Comparison of ENCODE assay signal across 25 cellular contexts in the genomic region with DNA sequence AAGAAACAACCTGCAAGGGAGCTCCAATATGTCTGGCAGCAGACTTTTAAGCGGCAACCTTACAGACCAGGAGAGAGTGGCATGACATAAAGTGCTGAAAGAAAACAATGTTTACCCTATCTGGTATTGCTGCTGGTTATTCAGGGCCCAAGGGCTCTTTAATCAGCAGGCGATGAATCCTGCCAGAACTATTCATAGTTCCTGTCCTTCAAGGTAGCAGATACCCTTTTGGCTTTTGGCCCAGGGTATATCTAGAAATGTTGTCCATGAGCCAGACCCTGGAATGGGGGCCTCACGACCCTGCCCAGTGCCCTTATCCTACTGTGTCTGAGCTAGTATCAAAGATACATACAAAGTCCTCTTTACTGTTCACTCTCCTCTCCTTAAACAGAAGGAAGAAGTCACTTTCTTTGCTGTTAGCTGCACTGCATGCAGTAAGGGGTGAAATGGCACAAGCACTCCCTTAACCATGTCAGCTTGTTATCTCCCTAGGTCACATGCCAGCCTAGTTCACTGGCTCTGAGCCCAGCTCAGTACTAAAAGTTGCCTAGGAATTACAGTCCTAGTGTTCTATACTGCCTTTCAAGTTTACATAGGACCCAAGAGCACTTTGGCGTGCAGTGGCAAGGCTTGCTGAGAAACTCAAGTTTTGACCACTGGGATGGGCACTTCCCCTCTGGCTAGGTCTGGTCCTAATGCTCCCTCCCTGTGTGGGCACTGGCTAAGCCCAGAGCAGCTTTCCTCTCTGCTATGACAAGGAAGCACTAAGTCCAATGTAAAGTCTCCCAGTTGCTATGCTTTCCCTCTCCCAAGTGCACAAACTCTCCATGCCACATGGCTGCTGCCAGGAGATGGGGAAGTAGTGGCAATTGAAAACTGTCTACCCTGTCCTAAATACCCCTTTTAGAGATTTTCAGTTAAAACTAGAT.
DNase-seq lines count a peak whose midpoint lies in the region; ATAC-seq and TF ChIP-seq lines count a peak whose summit lies in the region.
"Had no signal": no experiment of that assay in that cellular context is flagged by ENCODE, and none has a peak within 500 bp of the region (broad histone marks: within the 10 kb centered on the region; RNA-seq: fewer than 3 reads in every experiment).

No MANE protein-coding gene starts in this region.

- H3K9ac ChIP-seq in SK-N-SH = no peak overlapping the region
- H3K9ac ChIP-seq: parathyroid adenoma had no signal

- H3K27me3 Mint-ChIP-seq in chondrocyte (ENCODE audit: low read depth) = peaks cover 3% of the 10 kb centered on the region
- H3K27me3 Mint-ChIP-seq: activated CD4-positive, alpha-beta memory T cell treated with anti-CD3 and anti-CD28 coated beads, Interleukin-2, amount 10 ng/mL, durations not matched to agents 7 days and 5 days; B cell; naive thymus-derived CD8-positive, alpha-beta T cell had no signal

- H3K9me2 ChIP-seq in SK-N-SH = no peaks in the 10 kb centered on the region

- no peak overlapping the region for H3K27ac ChIP-seq in SK-N-SH (ENCODE audit: low read depth in 2 of 2, low read length in 1 of 2)
- no peak overlapping the region for H3K27ac ChIP-seq in gastroesophageal sphincter
- H3K27ac ChIP-seq: 22Rv1, brain microvascular endothelial cell, HL-60, parathyroid adenoma had no signal

- H3K4me3 Mint-ChIP-seq in chondrocyte (ENCODE audit: unreplicated experiment) = no peak overlapping the region
- H3K4me3 Mint-ChIP-seq: activated CD4-positive, alpha-beta memory T cell treated with anti-CD3 and anti-CD28 coated beads, Interleukin-2, amount 10 ng/mL, durations not matched to agents 7 days and 5 days; activated T-cell treated with anti-CD3 and anti-CD28 coated beads, Interleukin-2, amount 50 U/mL, for 4 hours; B cell; naive thymus-derived CD8-positive, alpha-beta T cell had no signal

- no peak for TF ChIP-seq POLR2A in gastroesophageal sphincter (IDR thresholded peaks at IDR 0.05)

- H3K4me2 ChIP-seq in SK-N-SH = no peak overlapping the region

- H3F3A ChIP-seq in SK-N-SH (replicated peaks; ENCODE audit: insufficient read depth) = no peaks in the 10 kb centered on the region

- H3K4me1 ChIP-seq in SK-N-SH (ENCODE audit: control insufficient read depth in 1 of 2, insufficient read depth in 2 of 2, low read depth in 1 of 2, low read length in 1 of 2) = no peaks in the 10 kb centered on the region
- no peaks in the 10 kb centered on the region for H3K4me1 ChIP-seq in gastroesophageal sphincter
- H3K4me1 ChIP-seq: parathyroid adenoma had no signal

- TF ChIP-seq CTCF in SK-N-SH (IDR thresholded peaks at IDR 0.05) = no peak
- TF ChIP-seq CTCF in epithelial cell of esophagus (IDR thresholded peaks at IDR 0.05; ENCODE audit: insufficient read depth, low read depth, low read length, missing control alignments) = no peak
- TF ChIP-seq CTCF in chondrocyte (IDR thresholded peaks at IDR 0.05) = no peak
- no peak for TF ChIP-seq CTCF in gastroesophageal sphincter (IDR thresholded peaks at IDR 0.05)

- H3K9me3 ChIP-seq in SK-N-SH (no peaks in the 10 kb centered on the region), gastroesophageal sphincter (no peaks in the 10 kb centered on the region)

- H3K4me3 ChIP-seq in SK-N-SH (ENCODE audit: low read depth in 2 of 2, low read length in 1 of 2) (no peak overlapping the region), epithelial cell of esophagus (ENCODE audit: low read length) (no peak overlapping the region), gastroesophageal sphincter (no peak overlapping the region)

- no peak overlapping the region for H3K27ac Mint-ChIP-seq in chondrocyte (ENCODE audit: unreplicated experiment)
- H3K27ac Mint-ChIP-seq: activated CD4-positive, alpha-beta memory T cell treated with anti-CD3 and anti-CD28 coated beads, Interleukin-2, amount 10 ng/mL, durations not matched to agents 7 days and 5 days; activated naive CD4-positive, alpha-beta T cell treated with anti-CD3 and anti-CD28 coated beads, Interleukin-2, amount 50 U/mL, for 72 hours; B cell; naive thymus-derived CD8-positive, alpha-beta T cell had no signal

- DNase-seq in SK-N-SH = no peak
- peak; percentile 11 for DNase-seq in epithelial cell of esophagus (ENCODE audit: low read depth)
- DNase-seq in iris pigment epithelial cell (ENCODE audit: low read depth) = peak; percentile 11
- no peak for DNase-seq in activated CD4-positive, CD25-positive, alpha-beta regulatory T cell (lab: John Stamatoyannopoulos, UW)
- no peak for DNase-seq in chondrocyte (ENCODE audit: low spot score)
- DNase-seq: activated CD4-positive, alpha-beta memory T cell treated with anti-CD3 and anti-CD28 coated beads, Interleukin-2, amount 10 ng/mL, durations not matched to agents 7 days and 5 days; activated T-cell treated with anti-CD3 and anti-CD28 coated beads, Interleukin-2, amount 50 U/mL, for 4 hours; brain microvascular endothelial cell; effector CD4-positive, alpha-beta T cell; KBM-7; naive thymus-derived CD8-positive, alpha-beta T cell; NCI-H1092 treated with DMSO at 0.1 percent for 48 hours; NCI-H2081 treated with DMSO at 0.1 percent for 48 hours; NCI-H526 treated with DMSO at 0.1 percent for 48 hours; stimulated activated CD4-positive, alpha-beta T cell treated with anti-CD3 and anti-CD28 coated beads, Interleukin-4, amount 100 ng/mL, for 4 hours; stimulated activated CD8-positive, alpha-beta memory T cell treated with anti-CD3 and anti-CD28 coated beads, Interleukin-4, amount 100 ng/mL, for 48 hours had no signal

- H3K36me3 ChIP-seq in SK-N-SH (replicated peaks in 1 of 2; ENCODE audit: control insufficient read depth in 1 of 2, insufficient read depth in 2 of 2, low read length in 1 of 2) = no peaks in the 10 kb centered on the region
- H3K36me3 ChIP-seq in gastroesophageal sphincter = no peaks in the 10 kb centered on the region
- H3K36me3 ChIP-seq: brain microvascular endothelial cell had no signal

- POLR2A ChIA-PET in SK-N-SH (lab: Yijun Ruan, JAX) = no interaction called here

- no peaks in the 10 kb centered on the region for H3K4me1 Mint-ChIP-seq in chondrocyte (ENCODE audit: low read depth)
- H3K4me1 Mint-ChIP-seq: activated CD4-positive, alpha-beta memory T cell treated with anti-CD3 and anti-CD28 coated beads, Interleukin-2, amount 10 ng/mL, durations not matched to agents 7 days and 5 days; B cell; naive thymus-derived CD8-positive, alpha-beta T cell had no signal

- H3K36me3 Mint-ChIP-seq in chondrocyte (ENCODE audit: low read depth) = peaks cover 4% of the 10 kb centered on the region
- H3K36me3 Mint-ChIP-seq: activated naive CD4-positive, alpha-beta T cell treated with anti-CD3 and anti-CD28 coated beads, Interleukin-2, amount 50 U/mL, for 72 hours; naive thymus-derived CD8-positive, alpha-beta T cell had no signal

- no peaks in the 10 kb centered on the region for H4K20me1 ChIP-seq in SK-N-SH (ENCODE audit: insufficient read depth)

- H3K27me3 ChIP-seq in SK-N-SH (ENCODE audit: insufficient read depth) (no peaks in the 10 kb centered on the region), gastroesophageal sphincter (no peaks in the 10 kb centered on the region)
- H3K27me3 ChIP-seq: brain microvascular endothelial cell had no signal

- WGBS in SK-N-SH (ENCODE audit: low lambda C conversion rate) = 20% methylated on average over 3 of the region's 4 CpGs
- WGBS in gastroesophageal sphincter (ENCODE audit: low coverage in 1 of 2), 2 donors = 64 to 72% methylated on average over 3 of the region's 4 CpGs

- TF ChIP-seq EP300 in SK-N-SH (IDR thresholded peaks at IDR 0.05; ENCODE audit: borderline replicate concordance in 1 of 2, low read depth in 1 of 2, low read length in 1 of 2) = no peak
- TF ChIP-seq EP300 in gastroesophageal sphincter (IDR thresholded peaks at IDR 0.05) = no peak

- no peaks in the 10 kb centered on the region for H3K79me2 ChIP-seq in SK-N-SH (ENCODE audit: insufficient read depth)
- H3K79me2 ChIP-seq: parathyroid adenoma had no signal

- peak; percentile 25; the same call in 1 of the 3 replicates for ATAC-seq in SK-N-SH treated with all-trans-retinoic acid at 6 μM for 48 hours
- ATAC-seq in HG03196 (IDR thresholded peaks at IDR 0.05; ENCODE audit: unreplicated experiment) = no peak
- ATAC-seq in gastroesophageal sphincter = no peak
- ATAC-seq: activated naive CD4-positive, alpha-beta T cell treated with anti-CD3 and anti-CD28 coated beads, Interleukin-2, amount 50 U/mL, for 72 hours; activated T-cell treated with anti-CD3 and anti-CD28 coated beads, Interleukin-2, amount 50 U/mL, for 4 hours; left lobe of liver; naive thymus-derived CD8-positive, alpha-beta T cell had no signal

- CTCF ChIA-PET in SK-N-SH (lab: Yijun Ruan, JAX) = no interaction called here

- peaks cover 13% of the 10 kb centered on the region for H3K9me3 Mint-ChIP-seq in chondrocyte (ENCODE audit: low read depth)

- no peak overlapping the region for H2AFZ ChIP-seq in SK-N-SH (ENCODE audit: low read depth)
- H2AFZ ChIP-seq: parathyroid adenoma had no signal

- TF ChIP-seq RAD21 in SK-N-SH (IDR thresholded peaks at IDR 0.05; ENCODE audit: low read length) = no peak

TF ChIP-seq in SK-N-SH treated with all-trans-retinoic acid at 6 μM for 48 hours, 23 proteins besides CTCF, POLR2A, EP300 and RAD21 (continues in another document):
- TF ChIP-seq BACH2 (CRISPR knock-in tag; IDR thresholded peaks at IDR 0.05; ENCODE audit: borderline replicate concordance) (no peak), PPARA (CRISPR knock-in tag; IDR thresholded peaks at IDR 0.05; ENCODE audit: borderline replicate concordance) (no peak)

TF ChIP-seq in SK-N-SH, 30 proteins besides CTCF, POLR2A, EP300 and RAD21 (continues in another document):
- TF ChIP-seq MXI1 (IDR thresholded peaks at IDR 0.05; ENCODE audit: low read depth, low read length) (no peak), JUND (IDR thresholded peaks at IDR 0.05) (no peak), ELF1 (IDR thresholded peaks at IDR 0.05) (no peak), RCOR1 (IDR thresholded peaks at IDR 0.05; ENCODE audit: low read length) (no peak), RFX5 (IDR thresholded peaks at IDR 0.05; ENCODE audit: low read length) (no peak), NFIC (IDR thresholded peaks at IDR 0.05; ENCODE audit: borderline replicate concordance) (no peak), GABPA (IDR thresholded peaks at IDR 0.05; ENCODE audit: low read depth) (no peak), EZH2phosphoT487 (IDR thresholded peaks at IDR 0.05; ENCODE audit: borderline replicate concordance, low read depth) (no peak), FOXJ3 (CRISPR knock-in tag; IDR thresholded peaks at IDR 0.05) (no peak)
- TF ChIP-seq, protein P1, sequence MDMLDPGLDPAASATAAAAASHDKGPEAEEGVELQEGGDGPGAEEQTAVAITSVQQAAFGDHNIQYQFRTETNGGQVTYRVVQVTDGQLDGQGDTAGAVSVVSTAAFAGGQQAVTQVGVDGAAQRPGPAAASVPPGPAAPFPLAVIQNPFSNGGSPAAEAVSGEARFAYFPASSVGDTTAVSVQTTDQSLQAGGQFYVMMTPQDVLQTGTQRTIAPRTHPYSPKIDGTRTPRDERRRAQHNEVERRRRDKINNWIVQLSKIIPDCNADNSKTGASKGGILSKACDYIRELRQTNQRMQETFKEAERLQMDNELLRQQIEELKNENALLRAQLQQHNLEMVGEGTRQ (IDR thresholded peaks at IDR 0.05; ENCODE audit: borderline replicate concordance, low read depth, low read length) = no peak

Comparison
In these comparisons a context has a peak if more than half of its experiments do, and no peak if none do; other contexts are left out.
1. DNase-seq: peak in epithelial cell of esophagus (single experiment) and iris pigment epithelial cell (single experiment); none in SK-N-SH (single experiment), activated CD4-positive, CD25-positive, alpha-beta regulatory T cell (0 of 4) and chondrocyte (single experiment).